In genomic region chr10:88389456-88389855, GRCh38 we compare ENCODE assay signal across 9 cellular contexts.
DNase-seq lines count a peak whose midpoint lies in the region; ATAC-seq and TF ChIP-seq lines count a peak whose summit lies in the region.
"Had no signal": no experiment of that assay in that cellular context is flagged by ENCODE, and none has a peak within 500 bp of the region (broad histone marks: within the 10 kb centered on the region; RNA-seq: fewer than 3 reads in every experiment).

No MANE protein-coding gene starts in this region.

- H3K9me3 Mint-ChIP-seq in GM23338 = no peaks in the 10 kb centered on the region; the same call in 2 of the 3 replicates

- H3K9me3 ChIP-seq in psoas muscle = no peaks in the 10 kb centered on the region

- H3K4me1 Mint-ChIP-seq in GM23338 = peaks cover 3% of the 10 kb centered on the region

- ATAC-seq in GM23338 = peak; percentile 37; the same call in 2 of the 3 replicates
- peak; percentile 23 to 61 (median 47) for ATAC-seq in psoas muscle
- no peak for ATAC-seq in HG02642 (IDR thresholded peaks at IDR 0.05; ENCODE audit: poor library complexity, unreplicated experiment)
- ATAC-seq: T-cell had no signal

- H3K4me2 ChIP-seq in GM23338 = no peak overlapping the region

- H3K36me3 ChIP-seq in GM23338 (ENCODE audit: insufficient read depth) (no peaks in the 10 kb centered on the region), psoas muscle (ENCODE audit: insufficient read depth in 1 of 2, low read depth in 1 of 2) (no peaks in the 10 kb centered on the region)

- in situ Hi-C loops in SK-MEL-5 (cut with HindIII; ENCODE audit: low pct_unique_long_range_greater_than_20kb, low sequenced_read_pairs) = no loop called here

- H3K4me3 ChIP-seq in GM23338 (no peak overlapping the region), fibroblast of mammary gland (ENCODE audit: control insufficient read depth, low read depth, low read length) (no peak overlapping the region), psoas muscle (no peak overlapping the region)

- no peaks in the 10 kb centered on the region for H3K9me2 ChIP-seq in GM23338 (ENCODE audit: insufficient read depth)

- DNase-seq in CD1c-positive myeloid dendritic cell (ENCODE audit: extremely low spot score) (peak; percentile 54), GM23338 (ENCODE audit: low spot score) (peak; percentile 62), SK-MEL-5 (ENCODE audit: low read depth, low spot score) (peak; percentile 59), fibroblast of mammary gland (ENCODE audit: low read depth) (peak; percentile 76), psoas muscle (no peak), T-helper 9 cell (no peak), UCSD-AML1 (lab: John Stamatoyannopoulos, UW; ENCODE audit: unreplicated experiment) (no peak)

- no peaks in the 10 kb centered on the region for H4K20me1 ChIP-seq in GM23338 (replicated peaks; ENCODE audit: insufficient read depth)

- H3K36me3 Mint-ChIP-seq in GM23338 (ENCODE audit: low read depth) = no peaks in the 10 kb centered on the region
- H3K36me3 Mint-ChIP-seq: T-cell had no signal

- H3K4me1 ChIP-seq in GM23338 (ENCODE audit: insufficient read depth) (peaks cover 3% of the 10 kb centered on the region), psoas muscle (peaks cover 18% of the 10 kb centered on the region)

- H3K27ac ChIP-seq in GM23338 (ENCODE audit: low read depth) (no peak overlapping the region), psoas muscle (no peak overlapping the region)

- intact Hi-C loops in psoas muscle (cut with DNase I) = loop anchor here (5.0 kb wide), 2 partner anchors 272 to 527 kb away; partner anchors contain the start of genes KLLN (in 2 of the 2) and PTEN (in 2 of the 2)

- H3F3A ChIP-seq in GM23338 (replicated peaks; ENCODE audit: low read depth) = no peaks in the 10 kb centered on the region

- no peaks in the 10 kb centered on the region for H3K79me2 ChIP-seq in GM23338 (replicated peaks; ENCODE audit: insufficient read depth)

- TF ChIP-seq CTCF in GM23338 (conservative IDR thresholded peaks at IDR 0.05; ENCODE audit: low read depth in 2 of 2) = peak; percentile 56 to 62
- peak; percentile 66 for TF ChIP-seq CTCF in fibroblast of mammary gland (conservative IDR thresholded peaks at IDR 0.05; ENCODE audit: control insufficient read depth, insufficient read depth, low read depth, low read length)
- peak; percentile 67 for TF ChIP-seq CTCF in psoas muscle (IDR thresholded peaks at IDR 0.05)

- no peaks in the 10 kb centered on the region for H3K27me3 Mint-ChIP-seq in GM23338 (ENCODE audit: insufficient read depth, low read depth, poor library complexity)
- H3K27me3 Mint-ChIP-seq: T-cell had no signal

- no peak overlapping the region for H2AFZ ChIP-seq in GM23338

- H3K27me3 ChIP-seq in GM23338 (ENCODE audit: insufficient read depth) (no peaks in the 10 kb centered on the region), psoas muscle (ENCODE audit: insufficient read depth in 3 of 3, low read length in 2 of 3) (no peaks in the 10 kb centered on the region)

- H3K27ac Mint-ChIP-seq in GM23338 = no peak overlapping the region

- 12 to 19% (median 13%) methylated on average over 3 of the region's 3 CpGs for WGBS in psoas muscle, 3 donors

- no peak overlapping the region for H3K4me3 Mint-ChIP-seq in GM23338
- H3K4me3 Mint-ChIP-seq: T-cell had no signal

TF ChIP-seq in GM23338, 12 proteins besides CTCF, POLR2A, EP300 and RAD21:
- no peak for TF ChIP-seq EZH2phosphoT487 (IDR thresholded peaks at IDR 0.05; ENCODE audit: unreplicated experiment)
- TF ChIP-seq ZNF462 (CRISPR knock-in tag; IDR thresholded peaks at IDR 0.05) = no peak
- no peak for TF ChIP-seq POLR2AphosphoS5 (IDR thresholded peaks at IDR 0.05; ENCODE audit: low read depth)
- TF ChIP-seq STAT1 (IDR thresholded peaks at IDR 0.05; ENCODE audit: unreplicated experiment) = no peak
- TF ChIP-seq ZNF114 (CRISPR knock-in tag; IDR thresholded peaks at IDR 0.05) = no peak
- no peak for TF ChIP-seq EZH2 (IDR thresholded peaks at IDR 0.05; ENCODE audit: low read depth, unreplicated experiment)
- TF ChIP-seq, protein P1, sequence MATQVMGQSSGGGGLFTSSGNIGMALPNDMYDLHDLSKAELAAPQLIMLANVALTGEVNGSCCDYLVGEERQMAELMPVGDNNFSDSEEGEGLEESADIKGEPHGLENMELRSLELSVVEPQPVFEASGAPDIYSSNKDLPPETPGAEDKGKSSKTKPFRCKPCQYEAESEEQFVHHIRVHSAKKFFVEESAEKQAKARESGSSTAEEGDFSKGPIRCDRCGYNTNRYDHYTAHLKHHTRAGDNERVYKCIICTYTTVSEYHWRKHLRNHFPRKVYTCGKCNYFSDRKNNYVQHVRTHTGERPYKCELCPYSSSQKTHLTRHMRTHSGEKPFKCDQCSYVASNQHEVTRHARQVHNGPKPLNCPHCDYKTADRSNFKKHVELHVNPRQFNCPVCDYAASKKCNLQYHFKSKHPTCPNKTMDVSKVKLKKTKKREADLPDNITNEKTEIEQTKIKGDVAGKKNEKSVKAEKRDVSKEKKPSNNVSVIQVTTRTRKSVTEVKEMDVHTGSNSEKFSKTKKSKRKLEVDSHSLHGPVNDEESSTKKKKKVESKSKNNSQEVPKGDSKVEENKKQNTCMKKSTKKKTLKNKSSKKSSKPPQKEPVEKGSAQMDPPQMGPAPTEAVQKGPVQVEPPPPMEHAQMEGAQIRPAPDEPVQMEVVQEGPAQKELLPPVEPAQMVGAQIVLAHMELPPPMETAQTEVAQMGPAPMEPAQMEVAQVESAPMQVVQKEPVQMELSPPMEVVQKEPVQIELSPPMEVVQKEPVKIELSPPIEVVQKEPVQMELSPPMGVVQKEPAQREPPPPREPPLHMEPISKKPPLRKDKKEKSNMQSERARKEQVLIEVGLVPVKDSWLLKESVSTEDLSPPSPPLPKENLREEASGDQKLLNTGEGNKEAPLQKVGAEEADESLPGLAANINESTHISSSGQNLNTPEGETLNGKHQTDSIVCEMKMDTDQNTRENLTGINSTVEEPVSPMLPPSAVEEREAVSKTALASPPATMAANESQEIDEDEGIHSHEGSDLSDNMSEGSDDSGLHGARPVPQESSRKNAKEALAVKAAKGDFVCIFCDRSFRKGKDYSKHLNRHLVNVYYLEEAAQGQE (IDR thresholded peaks at IDR 0.05; ENCODE audit: unreplicated experiment) = no peak
- TF ChIP-seq JUNB (IDR thresholded peaks at IDR 0.05; ENCODE audit: unreplicated experiment) = no peak
- no peak for TF ChIP-seq NANOG (IDR thresholded peaks at IDR 0.05; ENCODE audit: borderline replicate concordance)
- no peak for TF ChIP-seq ZNF331 (CRISPR knock-in tag; IDR thresholded peaks at IDR 0.05; ENCODE audit: low read depth)
- no peak for TF ChIP-seq CREB1 (CRISPR knock-in tag; IDR thresholded peaks at IDR 0.05; ENCODE audit: low read depth)

Comparison
In these comparisons a context has a peak if more than half of its experiments do, and no peak if none do; other contexts are left out.
1. DNase-seq: peak in CD1c-positive myeloid dendritic cell (single experiment), GM23338 (single experiment), SK-MEL-5 (single experiment) and fibroblast of mammary gland (single experiment); none in psoas muscle (0 of 2), T-helper 9 cell (single experiment) and UCSD-AML1 (single experiment).
2. Peak in every context shown above with its lines, with median percentiles within 50 percentile points of each other: CTCF ChIP-seq.